9 cellular contexts compared by ENCODE assay signal in the genomic region with DNA sequence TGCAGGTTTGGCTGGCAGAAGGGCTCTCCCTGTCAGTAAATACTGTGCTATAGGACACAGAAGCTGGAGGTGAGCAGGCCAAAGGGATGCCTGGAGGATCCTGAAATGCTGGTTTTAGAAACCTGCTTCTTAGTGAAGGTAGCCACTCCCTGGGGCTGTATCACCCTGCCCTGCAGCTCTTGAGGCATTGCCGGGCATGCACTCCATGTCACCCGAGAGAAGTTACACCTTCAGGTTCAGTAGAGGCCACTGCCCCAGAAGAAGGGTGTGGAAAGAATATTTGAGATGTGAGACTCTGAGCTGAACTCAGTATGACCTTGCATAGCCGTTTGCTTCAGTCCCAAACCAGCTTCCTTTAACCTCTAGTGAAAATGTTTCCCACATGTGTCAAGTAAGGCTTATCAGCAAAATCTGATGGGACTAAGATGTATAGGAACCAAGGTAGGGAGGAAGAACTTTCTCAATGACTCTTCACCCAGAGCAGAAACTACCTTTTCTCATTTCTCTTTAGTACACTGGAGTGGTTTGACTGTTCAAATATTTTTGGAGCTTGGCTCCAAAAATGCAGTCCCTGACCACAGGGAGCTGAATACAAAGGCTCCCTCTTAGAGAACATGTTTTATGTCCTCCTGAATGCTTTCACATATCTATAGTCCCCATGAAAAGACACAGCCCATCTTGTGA.
A peak's percentile ranks its signal among the peaks of the same experiment; 100 is the strongest.
DNase-seq lines count a peak whose midpoint lies in the region; ATAC-seq and TF ChIP-seq lines count a peak whose summit lies in the region.
"Had no signal": no experiment of that assay in that cellular context is flagged by ENCODE, and none has a peak within 500 bp of the region (broad histone marks: within the 10 kb centered on the region; RNA-seq: fewer than 3 reads in every experiment).

No MANE protein-coding gene starts in this region.

- BruUV-seq in mammary epithelial cell (replicated peaks; lab: Mats Ljungman, UMichigan): no TSS peak

- TF ChIP-seq POLR2A in breast epithelium (IDR thresholded peaks at IDR 0.05): no peak
- TF ChIP-seq POLR2A in tibial nerve (IDR thresholded peaks at IDR 0.05): no peak

- WGBS in mammary epithelial cell (ENCODE audit: low coverage, missing lambda C conversion rate): 48% methylated on average over 3 of the region's 3 CpGs
- 37 to 54% methylated on average over 3 of the region's 3 CpGs for WGBS in tibial nerve, 2 donors

- H3K4me1 Mint-ChIP-seq in type B pancreatic cell (ENCODE audit: unreplicated experiment): peaks cover 22% of the 10 kb centered on the region

- H3K36me3 ChIP-seq in mammary epithelial cell (ENCODE audit: insufficient read depth, low read length): no peaks in the 10 kb centered on the region
- no peaks in the 10 kb centered on the region for H3K36me3 ChIP-seq in breast epithelium
- no peaks in the 10 kb centered on the region for H3K36me3 ChIP-seq in adipocyte (ENCODE audit: control insufficient read depth, insufficient read depth, low read length, severe bottlenecking)
- no peaks in the 10 kb centered on the region for H3K36me3 ChIP-seq in tibial nerve

- H3K27me3 Mint-ChIP-seq in type B pancreatic cell: no peaks in the 10 kb centered on the region

- no peaks in the 10 kb centered on the region for H3K27me3 ChIP-seq in mammary epithelial cell (ENCODE audit: insufficient read depth, low read length)
- H3K27me3 ChIP-seq in breast epithelium: no peaks in the 10 kb centered on the region
- H3K27me3 ChIP-seq in adipocyte (replicated peaks; ENCODE audit: control insufficient read depth, insufficient read depth, low read length): peaks cover 6% of the 10 kb centered on the region
- no peaks in the 10 kb centered on the region for H3K27me3 ChIP-seq in tibial nerve

- H2AFZ ChIP-seq in mammary epithelial cell (ENCODE audit: low read depth, low read length): no peak overlapping the region

- intact Hi-C loops in mammary epithelial cell (cut with micrococcal nuclease) (no loop called here), breast epithelium (cut with DNase I; ENCODE audit: low total_unique reads) (no loop called here)

- in situ Hi-C loops in mammary epithelial cell (cut with MboI; ENCODE audit: low sequenced_read_pairs in 2 of 2): no loop called here

- H4K20me1 ChIP-seq in mammary epithelial cell (ENCODE audit: insufficient read depth, low read length): no peaks in the 10 kb centered on the region

- CTCF ChIA-PET in mammary epithelial cell (lab: Charles Lee; ENCODE audit: low non-redundant PET): no interaction called here

- TF ChIP-seq CTCF in mammary epithelial cell (conservative IDR thresholded peaks at IDR 0.05 in 1 of 2, IDR thresholded peaks at IDR 0.05 in 1 of 2; ENCODE audit: extremely low read depth in 1 of 2, insufficient read depth in 1 of 2, low read depth in 1 of 2, low read length in 2 of 2): no peak
- no peak for TF ChIP-seq CTCF in breast epithelium (IDR thresholded peaks at IDR 0.05)
- no peak for TF ChIP-seq CTCF in type B pancreatic cell (conservative IDR thresholded peaks at IDR 0.05)
- no peak for TF ChIP-seq CTCF in tibial nerve (IDR thresholded peaks at IDR 0.05)

- H3K36me3 Mint-ChIP-seq in type B pancreatic cell: peaks cover 2% of the 10 kb centered on the region

- DNase-seq in mammary epithelial cell (peak; percentile 48), breast epithelium (ENCODE audit: low spot score in 2 of 2) (no peak), adipocyte (ENCODE audit: low read depth) (peak; percentile 3), type B pancreatic cell (ENCODE audit: extremely low spot score, unreplicated experiment) (no peak), NAMALWA (ENCODE audit: low spot score) (no peak), tibial nerve (ENCODE audit: low spot score in 2 of 2) (no peak), NCI-H1436 treated with DMSO at 0.1 percent for 48 hours (lab: John Stamatoyannopoulos, UW) (no peak)

- H3K9me3 ChIP-seq in mammary epithelial cell (replicated peaks; ENCODE audit: insufficient read depth, low read length) (no peaks in the 10 kb centered on the region), breast epithelium (peaks cover 8 to 10% of the 10 kb centered on the region in 2 donors), adipocyte (ENCODE audit: control insufficient read depth, low read length) (peaks cover 15% of the 10 kb centered on the region), tibial nerve (peaks cover 0 to 17% (median 0%) of the 10 kb centered on the region in 4 donors)

- no peak overlapping the region for H3K4me2 ChIP-seq in mammary epithelial cell (ENCODE audit: insufficient read depth, low read depth, low read length)

- H3K4me3 ChIP-seq in mammary epithelial cell (replicated peaks in 1 of 3; ENCODE audit: insufficient read depth in 1 of 3, low read depth in 2 of 3, low read length in 3 of 3) (no peak overlapping the region), breast epithelium (no peak overlapping the region), adipocyte (ENCODE audit: low read length) (no peak overlapping the region), tibial nerve (no peak overlapping the region)

- no peak overlapping the region for H3K4me3 Mint-ChIP-seq in type B pancreatic cell

- peaks cover 8% of the 10 kb centered on the region for H3K9me3 Mint-ChIP-seq in type B pancreatic cell

- H3K27ac ChIP-seq in mammary epithelial cell (ENCODE audit: insufficient read depth, low read depth, low read length) (no peak overlapping the region), breast epithelium (no peak overlapping the region), tibial nerve (no peak overlapping the region)

- H3K79me2 ChIP-seq in mammary epithelial cell (ENCODE audit: insufficient read depth, low read length): no peaks in the 10 kb centered on the region

- peak overlapping the region; percentile 73 for H3K27ac Mint-ChIP-seq in type B pancreatic cell

- TF ChIP-seq EP300 in tibial nerve (IDR thresholded peaks at IDR 0.05): no peak

- ATAC-seq in HG02981 (IDR thresholded peaks at IDR 0.05; ENCODE audit: unreplicated experiment): peak; percentile 30
- ATAC-seq: HCT116 had no signal

- H3K9ac ChIP-seq in mammary epithelial cell (ENCODE audit: insufficient read depth, low read length): no peak overlapping the region
- H3K9ac ChIP-seq in adipocyte (ENCODE audit: low read length): no peak overlapping the region

- dilution Hi-C loops in mammary epithelial cell (cut with HindIII; ENCODE audit: low sequenced_read_pairs): no loop called here

- H3K4me1 ChIP-seq in mammary epithelial cell (ENCODE audit: insufficient read depth, low read length): no peaks in the 10 kb centered on the region
- peaks cover 0 to 4% of the 10 kb centered on the region in 2 donors for H3K4me1 ChIP-seq in breast epithelium
- no peaks in the 10 kb centered on the region for H3K4me1 ChIP-seq in adipocyte (ENCODE audit: control insufficient read depth, insufficient read depth, low read length)
- H3K4me1 ChIP-seq in tibial nerve: peaks cover 0 to 18% (median 6%) of the 10 kb centered on the region in 4 donors

Comparison
In these comparisons a context has a peak if more than half of its experiments do, and no peak if none do; other contexts are left out.
1. DNase-seq: peak in mammary epithelial cell (single experiment) and adipocyte (single experiment); none in breast epithelium (0 of 2), type B pancreatic cell (single experiment), NAMALWA (single experiment), tibial nerve (0 of 2) and NCI-H1436 treated with DMSO at 0.1 percent for 48 hours (single experiment).